8 cellular contexts compared by ENCODE assay signal in genomic region chr19:36172852-36173251, GRCh38. TPM values are rescaled to one million over a fixed set of nuclear protein-coding genes. Genes with fewer than 3 reads are reported as not detected.
"Had no signal": no experiment of that assay in that cellular context is flagged by ENCODE, and none has a peak within 500 bp of the region (broad histone marks: within the 10 kb centered on the region; RNA-seq: fewer than 3 reads in every experiment).

No MANE protein-coding gene starts in this region.

- H3K27ac Mint-ChIP-seq: GM23338 had no signal

- DNase-seq: IMR-90 had no signal

- H3K4me3 Mint-ChIP-seq: GM23338 had no signal

- FAIRE-seq: H1, H54, HTR-8/SVneo, K562 had no signal

- H3K36me3 ChIP-seq: HAP-1 had no signal

- H3K4me3 ChIP-seq: GM23338, HAP-1, K562 had no signal

- H3K4me2 ChIP-seq: GM23338 had no signal

- H2AFZ ChIP-seq: GM23338 had no signal

RNA-seq across cellular contexts. Expression of gene COX7A1, which starts 20.6 kb away (rescaled TPM):
- total RNA-seq: HT-29, K562 had no signal
